ENCODE assay signal across 19 cellular contexts in genomic region chr6:89874438-89874837, GRCh38. TPM values are rescaled to one million over a fixed set of nuclear protein-coding genes. Genes with fewer than 3 reads are reported as not detected.
DNase-seq lines count a peak whose midpoint lies in the region; ATAC-seq and TF ChIP-seq lines count a peak whose summit lies in the region.
"Had no signal": no experiment of that assay in that cellular context is flagged by ENCODE, and none has a peak within 500 bp of the region (broad histone marks: within the 10 kb centered on the region; RNA-seq: fewer than 3 reads in every experiment).

No MANE protein-coding gene starts in this region.

- no peak for ATAC-seq in CD4-positive, CD25-positive, alpha-beta regulatory T cell (ENCODE audit: low read depth in 2 of 2)
- ATAC-seq in left colon (peak; percentile 97), GM18867 (IDR thresholded peaks at IDR 0.05; ENCODE audit: unreplicated experiment) (no peak)
- ATAC-seq: HCT116, HepG2 had no signal

- in situ Hi-C loops in transverse colon (cut with MboI; ENCODE audit: low pct_ligation_motif_present in 1 of 4, low pct_unique_long_range_greater_than_20kb in 1 of 4, low sequenced_read_pairs in 3 of 4), result no loop called here

- no peak for TF ChIP-seq EP300 in transverse colon (IDR thresholded peaks at IDR 0.05; ENCODE audit: low read depth)

- H3K36me3 ChIP-seq in CD4-positive, CD25-positive, alpha-beta regulatory T cell (ENCODE audit: control insufficient read depth, insufficient read depth, low read length), result peaks cover 29% of the 10 kb centered on the region
- peaks cover 0 to 17% (median 6%) of the 10 kb centered on the region in 4 donors for H3K36me3 ChIP-seq in transverse colon

- H3K27me3 Mint-ChIP-seq in CD4-positive, CD25-positive, alpha-beta regulatory T cell, result no peaks in the 10 kb centered on the region
- H3K27me3 Mint-ChIP-seq: IgD-negative memory B cell had no signal

- H3K4me3 Mint-ChIP-seq in CD4-positive, CD25-positive, alpha-beta regulatory T cell, result peak overlapping the region in 1 of 4 donors; percentile 15
- H3K4me3 Mint-ChIP-seq: CD14-positive monocyte, HFFc6, IgD-negative memory B cell had no signal

- H3K27me3 ChIP-seq in CD4-positive, CD25-positive, alpha-beta regulatory T cell (ENCODE audit: control insufficient read depth, insufficient read depth, low read length), result no peaks in the 10 kb centered on the region
- H3K27me3 ChIP-seq in transverse colon, result no peaks in the 10 kb centered on the region
- H3K27me3 ChIP-seq: BLaER1 had no signal

- peak overlapping the region; percentile 47 for H3K27ac ChIP-seq in CD4-positive, CD25-positive, alpha-beta regulatory T cell (ENCODE audit: insufficient read depth, low read length, poor library complexity, severe bottlenecking)
- H3K27ac ChIP-seq in transverse colon, result peak overlapping the region in 1 of 4 donors; percentile 1
- H3K27ac ChIP-seq: BLaER1 had no signal

- 52 to 55% methylated on average over 3 of the region's 3 CpGs for WGBS in transverse colon (ENCODE audit: low coverage in 1 of 2), 2 donors

- no peaks in the 10 kb centered on the region for H3K9me3 ChIP-seq in CD4-positive, CD25-positive, alpha-beta regulatory T cell (ENCODE audit: control insufficient read depth in 2 of 2, low read length in 2 of 2)
- H3K9me3 ChIP-seq in transverse colon, result no peaks in the 10 kb centered on the region
- H3K9me3 ChIP-seq: BLaER1, Caco-2 had no signal

- H3K9me3 Mint-ChIP-seq in CD4-positive, CD25-positive, alpha-beta regulatory T cell, result no peaks in the 10 kb centered on the region
- H3K9me3 Mint-ChIP-seq: HFFc6, IgD-negative memory B cell had no signal

- no peak overlapping the region for H3K27ac Mint-ChIP-seq in CD4-positive, CD25-positive, alpha-beta regulatory T cell
- H3K27ac Mint-ChIP-seq: HFFc6 had no signal

- H3K36me3 Mint-ChIP-seq in CD4-positive, CD25-positive, alpha-beta regulatory T cell, result peaks cover 22% of the 10 kb centered on the region

- no peak overlapping the region for H3K4me3 ChIP-seq in CD4-positive, CD25-positive, alpha-beta regulatory T cell (ENCODE audit: low read depth, low read length)
- H3K4me3 ChIP-seq in transverse colon, result no peak overlapping the region
- H3K4me3 ChIP-seq: BLaER1 had no signal

- TF ChIP-seq POLR2A in transverse colon (IDR thresholded peaks at IDR 0.05), result no peak

- TF ChIP-seq CTCF in transverse colon (IDR thresholded peaks at IDR 0.05), result no peak

- H3K4me1 ChIP-seq in CD4-positive, CD25-positive, alpha-beta regulatory T cell (ENCODE audit: control insufficient read depth, insufficient read depth, low read length, poor library complexity, severe bottlenecking), result no peaks in the 10 kb centered on the region
- H3K4me1 ChIP-seq in transverse colon, result peaks cover 0 to 2% (median 0%) of the 10 kb centered on the region in 4 donors
- H3K4me1 ChIP-seq: BLaER1, Caco-2 had no signal

- intact Hi-C loops in left colon (cut with DNase I, micrococcal nuclease), result no loop called here
- intact Hi-C loops in transverse colon (cut with DNase I; ENCODE audit: low total_unique reads), result no loop called here

- peaks cover 4 to 14% (median 7%) of the 10 kb centered on the region in 4 donors for H3K4me1 Mint-ChIP-seq in CD4-positive, CD25-positive, alpha-beta regulatory T cell
- H3K4me1 Mint-ChIP-seq: CD14-positive monocyte had no signal

- DNase-seq in CD4-positive, CD25-positive, alpha-beta regulatory T cell, result no peak
- DNase-seq in HUDEP-2 (lab: John Stamatoyannopoulos, UW; ENCODE audit: unreplicated experiment in 76 of 76) (peak in 52 of 76 experiments; percentile 4 to 83 (median 42)), left colon (peak in 1 of 2 donors; percentile 7), transverse colon (peak; percentile 12), NOMO-1 treated with dmso at 0.1 percent for 144 hours (lab: John Stamatoyannopoulos, UW; ENCODE audit: unreplicated experiment) (no peak), NCI-H82 treated with DMSO at 0.1 percent for 48 hours (lab: John Stamatoyannopoulos, UW; ENCODE audit: unreplicated experiment) (no peak)
- DNase-seq: 8988T, Caco-2, GOT3, H7, HFFc6 had no signal

RNA-seq across cellular contexts. Expression of gene GJA10, which starts 19.8 kb away (rescaled TPM):
- total RNA-seq in CD4-positive, CD25-positive, alpha-beta regulatory T cell, result not detected
- polyA plus RNA-seq in CD4-positive, CD25-positive, alpha-beta regulatory T cell, result not detected
- total RNA-seq in left colon, result not detected
- not detected for total RNA-seq in transverse colon
- total RNA-seq: A673, Caco-2, HepG2, HFFc6 had no signal
- polyA plus RNA-seq: AG04450, CD14-positive monocyte, HepG2, IgD-negative memory B cell had no signal

RNA-seq across cellular contexts. Expression of gene CASP8AP2, which starts 44.8 kb away (rescaled TPM):
- 30.8 TPM for total RNA-seq in CD4-positive, CD25-positive, alpha-beta regulatory T cell
- 10 to 100 TPM; 48.4 to 59.2 (median 52.8) TPM for polyA plus RNA-seq in CD4-positive, CD25-positive, alpha-beta regulatory T cell
- total RNA-seq in left colon, result 10 to 100 TPM; 12.9 to 13.3 TPM
- 10 to 100 TPM in 3 of 4 donors, 1 to 10 TPM in 1; 8.0 to 19.8 (median 15.1) TPM for total RNA-seq in transverse colon

RNA-seq across cellular contexts. Expression of gene MDN1, which starts 54.8 kb away (rescaled TPM):
- 49.2 TPM for total RNA-seq in CD4-positive, CD25-positive, alpha-beta regulatory T cell
- 1 to 10 TPM; 5.7 to 7.1 (median 6.3) TPM for polyA plus RNA-seq in CD4-positive, CD25-positive, alpha-beta regulatory T cell
- total RNA-seq in left colon (10 to 100 TPM; 21.6 to 25.7 TPM), transverse colon (10 to 100 TPM; 16.8 to 30.8 (median 24.0) TPM)

Comparison
In these comparisons a context has a peak if more than half of its experiments do, and no peak if none do; other contexts are left out.
1. DNase-seq: peak in HUDEP-2 (52 of 76) and transverse colon (single experiment); none in CD4-positive, CD25-positive, alpha-beta regulatory T cell (0 of 3), NOMO-1 treated with dmso at 0.1 percent for 144 hours (single experiment) and NCI-H82 treated with DMSO at 0.1 percent for 48 hours (single experiment).